ENCODE assay signal across 8 cellular contexts in the genomic region with DNA sequence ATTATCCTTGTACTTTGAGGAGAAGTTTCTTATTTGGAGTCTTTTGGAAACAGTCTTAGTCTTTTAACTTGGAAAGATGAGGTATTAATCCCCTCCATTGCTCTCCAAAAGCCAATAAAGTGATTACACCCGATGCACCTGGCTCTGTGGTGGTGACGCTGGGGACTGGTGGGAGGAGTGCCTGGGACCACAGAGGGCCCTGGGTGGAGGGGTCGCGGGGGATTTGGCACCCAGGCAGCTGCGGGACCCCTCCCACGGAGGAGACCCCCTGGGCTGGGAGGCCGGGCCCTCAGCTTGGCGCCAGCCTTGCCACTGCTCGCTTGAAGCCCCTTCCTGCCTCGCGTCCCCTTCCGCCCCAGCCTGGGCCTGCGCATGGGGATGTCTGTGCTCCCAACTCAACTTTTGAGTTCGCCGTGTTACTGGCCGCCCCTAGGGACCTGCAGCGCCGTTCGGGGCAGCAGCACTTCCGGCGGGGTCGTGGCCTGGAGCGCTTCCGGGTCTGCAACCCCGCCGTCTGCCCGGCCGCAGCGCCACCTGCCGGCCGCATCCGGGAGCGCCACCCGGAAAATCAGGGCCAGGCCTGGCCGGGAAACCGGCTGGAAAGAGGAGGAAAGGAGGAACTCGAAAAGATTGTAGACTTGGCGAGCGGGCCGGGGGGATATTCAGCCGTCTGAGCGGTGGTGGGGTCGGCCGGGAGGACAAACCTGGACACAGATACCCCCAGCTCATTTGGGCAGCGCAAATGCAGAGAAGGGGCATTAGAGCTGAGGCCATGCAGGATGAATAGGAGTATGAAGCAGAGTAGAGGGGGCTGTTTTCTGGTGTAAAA. TPM values are rescaled to one million over a fixed set of nuclear protein-coding genes. Genes with fewer than 3 reads are reported as not detected.
DNase-seq lines count a peak whose midpoint lies in the region; ATAC-seq and TF ChIP-seq lines count a peak whose summit lies in the region.

No MANE protein-coding gene starts in this region.

- peak overlapping the region; percentile 61 to 90 for H3K27ac Mint-ChIP-seq in natural killer cell treated with Interleukin-12 subunit alpha and Interleukin-12 subunit beta and Interleukin-15 and Interleukin-18, amount 100 ng/mL, for 72 hours

- TF ChIP-seq CTCF in fibroblast of mammary gland (conservative IDR thresholded peaks at IDR 0.05; ENCODE audit: control insufficient read depth, insufficient read depth, low read depth, low read length) = peak; percentile 54

- peaks cover 21 to 32% of the 10 kb centered on the region in 2 donors for H3K4me1 Mint-ChIP-seq in natural killer cell treated with Interleukin-12 subunit alpha and Interleukin-12 subunit beta and Interleukin-15 and Interleukin-18, amount 100 ng/mL, for 72 hours (ENCODE audit: low read depth in 2 of 2)

- peak; percentile 43 to 64 for ATAC-seq in natural killer cell treated with Interleukin-12 subunit alpha and Interleukin-12 subunit beta and Interleukin-15 and Interleukin-18, amount 100 ng/mL, for 72 hours

- H3K9me3 Mint-ChIP-seq in natural killer cell treated with Interleukin-12 subunit alpha and Interleukin-12 subunit beta and Interleukin-15 and Interleukin-18, amount 100 ng/mL, for 72 hours = no peaks in the 10 kb centered on the region

- peak overlapping the region; percentile 3; the same call in 1 of the 2 replicates for H3K4me3 ChIP-seq in GM08714 (ENCODE audit: low read length)
- peak overlapping the region; percentile 19 for H3K4me3 ChIP-seq in fibroblast of mammary gland (ENCODE audit: control insufficient read depth, low read depth, low read length)

- H3K36me3 Mint-ChIP-seq in natural killer cell treated with Interleukin-12 subunit alpha and Interleukin-12 subunit beta and Interleukin-15 and Interleukin-18, amount 100 ng/mL, for 72 hours = peaks cover 12% of the 10 kb centered on the region

- H3K4me3 Mint-ChIP-seq in natural killer cell treated with Interleukin-12 subunit alpha and Interleukin-12 subunit beta and Interleukin-15 and Interleukin-18, amount 100 ng/mL, for 72 hours = peak overlapping the region; percentile 94

- no peaks in the 10 kb centered on the region for H3K27me3 Mint-ChIP-seq in natural killer cell treated with Interleukin-12 subunit alpha and Interleukin-12 subunit beta and Interleukin-15 and Interleukin-18, amount 100 ng/mL, for 72 hours

- peak; percentile 61 for DNase-seq in HPDE6-E6E7 (ENCODE audit: extremely low spot score)
- peak; percentile 68 for DNase-seq in activated T-helper 1 cell treated with Interleukin-2 at 50 U/mL for 16 hours (ENCODE audit: low read depth)
- DNase-seq in fibroblast of mammary gland (ENCODE audit: low read depth) = peak; percentile 73
- DNase-seq in natural killer cell treated with Interleukin-12 subunit alpha and Interleukin-12 subunit beta and Interleukin-15 and Interleukin-18, amount 100 ng/mL, for 72 hours (ENCODE audit: low spot score) = peak; percentile 87
- DNase-seq in superior temporal gyrus (ENCODE audit: extremely low spot score) = peak; percentile 58
- no peak for DNase-seq in NCI-H1105 treated with DMSO at 0.1 percent for 48 hours (lab: John Stamatoyannopoulos, UW)

TF ChIP-seq in PFSK-1, 5 proteins besides CTCF, POLR2A, EP300 and RAD21:
- peak; percentile 44; the same call in 1 of the 2 replicates for TF ChIP-seq POLR2AphosphoS5 (IDR thresholded peaks at IDR 0.05; ENCODE audit: low read depth, low read length)
- no peak for TF ChIP-seq SIN3A (IDR thresholded peaks at IDR 0.05; ENCODE audit: borderline replicate concordance, insufficient read depth, low read length)
- TF ChIP-seq, protein P1, sequence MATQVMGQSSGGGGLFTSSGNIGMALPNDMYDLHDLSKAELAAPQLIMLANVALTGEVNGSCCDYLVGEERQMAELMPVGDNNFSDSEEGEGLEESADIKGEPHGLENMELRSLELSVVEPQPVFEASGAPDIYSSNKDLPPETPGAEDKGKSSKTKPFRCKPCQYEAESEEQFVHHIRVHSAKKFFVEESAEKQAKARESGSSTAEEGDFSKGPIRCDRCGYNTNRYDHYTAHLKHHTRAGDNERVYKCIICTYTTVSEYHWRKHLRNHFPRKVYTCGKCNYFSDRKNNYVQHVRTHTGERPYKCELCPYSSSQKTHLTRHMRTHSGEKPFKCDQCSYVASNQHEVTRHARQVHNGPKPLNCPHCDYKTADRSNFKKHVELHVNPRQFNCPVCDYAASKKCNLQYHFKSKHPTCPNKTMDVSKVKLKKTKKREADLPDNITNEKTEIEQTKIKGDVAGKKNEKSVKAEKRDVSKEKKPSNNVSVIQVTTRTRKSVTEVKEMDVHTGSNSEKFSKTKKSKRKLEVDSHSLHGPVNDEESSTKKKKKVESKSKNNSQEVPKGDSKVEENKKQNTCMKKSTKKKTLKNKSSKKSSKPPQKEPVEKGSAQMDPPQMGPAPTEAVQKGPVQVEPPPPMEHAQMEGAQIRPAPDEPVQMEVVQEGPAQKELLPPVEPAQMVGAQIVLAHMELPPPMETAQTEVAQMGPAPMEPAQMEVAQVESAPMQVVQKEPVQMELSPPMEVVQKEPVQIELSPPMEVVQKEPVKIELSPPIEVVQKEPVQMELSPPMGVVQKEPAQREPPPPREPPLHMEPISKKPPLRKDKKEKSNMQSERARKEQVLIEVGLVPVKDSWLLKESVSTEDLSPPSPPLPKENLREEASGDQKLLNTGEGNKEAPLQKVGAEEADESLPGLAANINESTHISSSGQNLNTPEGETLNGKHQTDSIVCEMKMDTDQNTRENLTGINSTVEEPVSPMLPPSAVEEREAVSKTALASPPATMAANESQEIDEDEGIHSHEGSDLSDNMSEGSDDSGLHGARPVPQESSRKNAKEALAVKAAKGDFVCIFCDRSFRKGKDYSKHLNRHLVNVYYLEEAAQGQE (IDR thresholded peaks at IDR 0.05; ENCODE audit: insufficient read depth in 1 of 2, low read depth in 2 of 2, low read length in 2 of 2) = no peak
- peak; percentile 94 for TF ChIP-seq FOXP2 (optimal IDR thresholded peaks at IDR 0.05; ENCODE audit: borderline replicate concordance, extremely low read depth, extremely low read length, insufficient read depth)
- TF ChIP-seq TAF1 (IDR thresholded peaks at IDR 0.05; ENCODE audit: borderline replicate concordance, insufficient read depth, low read length) = no peak

RNA-seq across cellular contexts. Expression of gene PEAK3, which starts 8.4 kb away (rescaled TPM):
- polyA plus RNA-seq in PFSK-1 (2012; ENCODE audit: insufficient read length, low read depth) = 0.46 TPM
- 1 to 10 TPM; 2.4 to 8.2 TPM for total RNA-seq in natural killer cell treated with Interleukin-12 subunit alpha and Interleukin-12 subunit beta and Interleukin-15 and Interleukin-18, amount 100 ng/mL, for 72 hours

RNA-seq across cellular contexts. Expression of gene JSRP1, which starts 17.4 kb away (rescaled TPM):
- not detected for polyA plus RNA-seq in PFSK-1 (2012; ENCODE audit: insufficient read length, low read depth)
- total RNA-seq in natural killer cell treated with Interleukin-12 subunit alpha and Interleukin-12 subunit beta and Interleukin-15 and Interleukin-18, amount 100 ng/mL, for 72 hours = under 1 TPM in 1 of 2 donors, not detected in 1; 0.73 TPM

RNA-seq across cellular contexts. Expression of gene AMH, which starts 24.4 kb away (rescaled TPM):
- polyA plus RNA-seq in PFSK-1 (2012; ENCODE audit: insufficient read length, low read depth) = 47.2 TPM
- total RNA-seq in natural killer cell treated with Interleukin-12 subunit alpha and Interleukin-12 subunit beta and Interleukin-15 and Interleukin-18, amount 100 ng/mL, for 72 hours = 1 to 10 TPM; 2.8 to 3.5 TPM

RNA-seq across cellular contexts. Expression of gene LINGO3, which starts 34.4 kb away (rescaled TPM):
- 0.56 TPM for polyA plus RNA-seq in PFSK-1 (2012; ENCODE audit: insufficient read length, low read depth)
- total RNA-seq in natural killer cell treated with Interleukin-12 subunit alpha and Interleukin-12 subunit beta and Interleukin-15 and Interleukin-18, amount 100 ng/mL, for 72 hours = under 1 TPM; 0.20 to 0.21 TPM

RNA-seq across cellular contexts. Expression of gene SF3A2, which starts 36.9 kb away (rescaled TPM):
- polyA plus RNA-seq in PFSK-1 (2012; ENCODE audit: insufficient read length, low read depth) = 195 TPM
- total RNA-seq in natural killer cell treated with Interleukin-12 subunit alpha and Interleukin-12 subunit beta and Interleukin-15 and Interleukin-18, amount 100 ng/mL, for 72 hours = 100 to 1,000 TPM in 1 of 2 donors, 10 to 100 TPM in 1; 99.2 to 192 TPM
